In the genomic region with DNA sequence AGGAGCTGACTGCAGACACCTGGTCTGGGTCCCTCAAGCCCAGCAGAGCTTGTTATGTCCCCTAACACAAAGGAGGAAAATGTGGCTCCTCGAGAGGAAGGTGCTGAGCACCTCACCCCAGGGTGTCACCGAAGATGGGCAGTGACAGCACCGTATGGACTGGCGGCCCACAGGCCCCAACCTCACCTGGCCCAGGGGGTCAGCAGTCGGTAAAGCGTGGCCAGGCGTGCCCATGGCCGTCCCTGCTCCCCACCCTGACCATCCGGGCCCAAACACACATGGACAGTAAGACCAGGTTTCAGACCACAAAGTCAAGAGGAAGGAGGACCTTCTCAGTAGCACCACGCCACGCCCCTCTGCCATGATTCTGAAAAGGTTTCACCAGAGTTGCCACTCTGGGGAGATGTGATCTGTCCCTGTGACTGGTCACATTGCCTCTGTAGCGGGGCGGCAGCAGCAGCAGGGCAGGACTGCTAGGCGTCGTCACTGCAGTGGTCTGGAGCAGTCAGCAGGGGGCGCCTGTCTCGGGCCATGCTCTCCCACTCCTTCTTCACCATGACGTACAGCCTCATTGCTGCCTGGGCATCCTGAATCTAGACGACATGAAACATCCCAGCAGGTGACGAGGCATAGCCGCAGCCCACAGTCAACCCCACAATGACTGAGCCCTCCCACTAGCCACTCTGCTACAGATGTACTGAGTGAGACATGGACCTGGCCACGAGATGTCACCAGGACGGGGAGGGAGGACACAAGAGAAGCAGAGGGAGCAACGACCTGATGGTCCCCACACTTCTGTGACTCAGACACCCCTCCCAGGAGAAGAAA, we compare ENCODE assay signal across 9 cellular contexts. TPM values are rescaled to one million over a fixed set of nuclear protein-coding genes. Genes with fewer than 3 reads are reported as not detected.
DNase-seq lines count a peak whose midpoint lies in the region; FAIRE-seq and TF ChIP-seq lines count a peak whose summit lies in the region.
"Had no signal": no experiment of that assay in that cellular context is flagged by ENCODE, and none has a peak within 500 bp of the region (broad histone marks: within the 10 kb centered on the region; RNA-seq: fewer than 3 reads in every experiment).

No MANE protein-coding gene starts in this region.

- peak; percentile 36 for FAIRE-seq in keratinocyte (lab: Jason Lieb, UNC)

- no peak overlapping the region for H3K4me2 ChIP-seq in keratinocyte (ENCODE audit: control insufficient read depth, extremely low read depth, insufficient read depth, low read depth, low read length)

- H3K4me3 Mint-ChIP-seq in Caco-2 (ENCODE audit: unreplicated experiment): no peak overlapping the region
- H3K4me3 Mint-ChIP-seq in MCF 10A (ENCODE audit: unreplicated experiment): no peak overlapping the region

- H3K36me3 ChIP-seq in Caco-2 (ENCODE audit: control insufficient read depth, insufficient read depth, low read length) (peaks cover 2% of the 10 kb centered on the region; the same call in 1 of the 2 replicates), HEK293 (ENCODE audit: control insufficient read depth in 2 of 2, insufficient read depth in 1 of 2, low read length in 2 of 2) (peaks cover 5 to 89% of the 10 kb centered on the region in 2 experiments; a peak in 2 of 3 replicates), keratinocyte (ENCODE audit: control insufficient read depth in 2 of 2, extremely low read depth in 1 of 2, insufficient read depth in 2 of 2, low read length in 2 of 2) (peaks cover 31 to 34% of the 10 kb centered on the region in 2 experiments)

- intact Hi-C loops in Caco-2 (cut with micrococcal nuclease; ENCODE audit: unreplicated experiment): loop anchor here (1.0 kb wide), 1 partner anchor 80 kb away; no protein-coding TSS in a partner anchor
- intact Hi-C loops in MCF 10A (cut with micrococcal nuclease): loop anchor here (1.0 kb wide), 1 partner anchor 80 kb away; no protein-coding TSS in a partner anchor

- POLR2A ChIA-PET in Caco-2 (lab: Charles Lee) (no interaction called here), HEK293 (lab: Yijun Ruan, JAX) (no interaction called here), MCF 10A (lab: Yijun Ruan, JAX) (no interaction called here)

- no peak overlapping the region for H2AFZ ChIP-seq in keratinocyte (ENCODE audit: control insufficient read depth, low read length)

- dilution Hi-C loops in keratinocyte (cut with MboI; ENCODE audit: extremely low pct_ligation_motif_present, low sequenced_read_pairs): no loop called here

- H4K20me1 ChIP-seq in keratinocyte (ENCODE audit: control insufficient read depth, extremely low read depth, insufficient read depth, low read length): peaks cover 4% of the 10 kb centered on the region

- CTCF ChIA-PET in Caco-2 (lab: Charles Lee) (no interaction called here), HEK293 (lab: Yijun Ruan, JAX) (interaction anchor here (0.6 to 4.8 kb wide), 8 partner anchors 9 to 151 kb away, joined by 3 to 24 read pairs (median 8); no protein-coding TSS in a partner anchor), MCF 10A (lab: Yijun Ruan, JAX) (interaction anchor here (0.7 to 1.7 kb wide), 7 partner anchors 9 to 333 kb away, joined by 3 to 10 read pairs (median 4); partner anchors contain the start of gene REXO4)

- BruUV-seq in Caco-2 (replicated peaks; lab: Mats Ljungman, UMichigan) (no TSS peak), MCF 10A (replicated peaks; lab: Mats Ljungman, UMichigan) (no TSS peak)

- no peak overlapping the region for H3K9ac ChIP-seq in keratinocyte (ENCODE audit: control insufficient read depth, extremely low read depth, insufficient read depth, low read length)

- no peaks in the 10 kb centered on the region for H3K27me3 Mint-ChIP-seq in Caco-2 (ENCODE audit: insufficient read depth, unreplicated experiment)
- no peaks in the 10 kb centered on the region for H3K27me3 Mint-ChIP-seq in MCF 10A (ENCODE audit: insufficient read depth, unreplicated experiment)

- H3K9me3 Mint-ChIP-seq in Caco-2 (ENCODE audit: unreplicated experiment): no peaks in the 10 kb centered on the region
- no peaks in the 10 kb centered on the region for H3K9me3 Mint-ChIP-seq in MCF 10A (ENCODE audit: unreplicated experiment)

- H3K4me1 Mint-ChIP-seq in Caco-2 (ENCODE audit: low read depth, unreplicated experiment) (no peaks in the 10 kb centered on the region), MCF 10A (ENCODE audit: insufficient read depth, unreplicated experiment) (no peaks in the 10 kb centered on the region)

- peaks cover 71% of the 10 kb centered on the region for H3K36me3 Mint-ChIP-seq in Caco-2 (ENCODE audit: insufficient read depth, unreplicated experiment)
- H3K36me3 Mint-ChIP-seq in MCF 10A (ENCODE audit: insufficient read depth, unreplicated experiment): peaks cover 77% of the 10 kb centered on the region

- no peak overlapping the region for H3K27ac Mint-ChIP-seq in Caco-2 (ENCODE audit: unreplicated experiment)
- no peak overlapping the region for H3K27ac Mint-ChIP-seq in MCF 10A (ENCODE audit: low read depth, unreplicated experiment)

- H3K4me1 ChIP-seq in Caco-2: no peaks in the 10 kb centered on the region
- no peaks in the 10 kb centered on the region for H3K4me1 ChIP-seq in HEK293 (ENCODE audit: control insufficient read depth, insufficient read depth, low read length)
- no peaks in the 10 kb centered on the region for H3K4me1 ChIP-seq in keratinocyte (ENCODE audit: control insufficient read depth, extremely low read depth, insufficient read depth, low read length)

- H3K4me3 ChIP-seq in Caco-2 (ENCODE audit: low read depth, low read length): no peak overlapping the region
- no peak overlapping the region for H3K4me3 ChIP-seq in HEK293 (ENCODE audit: low read depth, low read length)
- no peak overlapping the region for H3K4me3 ChIP-seq in keratinocyte (ENCODE audit: control insufficient read depth in 2 of 3, extremely low read depth in 1 of 3, insufficient read depth in 2 of 3, low read depth in 1 of 3, low read length in 3 of 3)
- H3K4me3 ChIP-seq: SK-N-MC had no signal

- no peaks in the 10 kb centered on the region for H3K27me3 ChIP-seq in Caco-2 (replicated peaks; ENCODE audit: control insufficient read depth, insufficient read depth, low read length)
- no peaks in the 10 kb centered on the region for H3K27me3 ChIP-seq in keratinocyte (ENCODE audit: control insufficient read depth, extremely low read depth, insufficient read depth, low read length)

- no peak overlapping the region for H3K27ac ChIP-seq in HEK293 (ENCODE audit: extremely low read depth, low read depth, low read length)
- H3K27ac ChIP-seq in keratinocyte (ENCODE audit: control insufficient read depth, insufficient read depth, low read length): no peak overlapping the region
- H3K27ac ChIP-seq: SK-N-MC had no signal

- H3K79me2 ChIP-seq in keratinocyte (ENCODE audit: control insufficient read depth, insufficient read depth, low read length): no peaks in the 10 kb centered on the region

- TF ChIP-seq CTCF in Caco-2 (IDR thresholded peaks at IDR 0.05; ENCODE audit: insufficient read depth in 1 of 2, low read depth in 1 of 2, low read length in 1 of 2, severe bottlenecking in 1 of 2, unreplicated experiment in 1 of 2) (peak; percentile 89 to 92), HEK293 (tag by site-specific recombination; IDR thresholded peaks at IDR 0.05) (peak; percentile 92), MCF 10A (IDR thresholded peaks at IDR 0.05; ENCODE audit: unreplicated experiment) (peak; percentile 76), keratinocyte (optimal IDR thresholded peaks at IDR 0.05 in 1 of 3, IDR thresholded peaks at IDR 0.05 in 1 of 3, conservative IDR thresholded peaks at IDR 0.05 in 1 of 3; ENCODE audit: extremely low read depth in 1 of 3, insufficient read depth in 2 of 3, low read length in 3 of 3) (peak; percentile 92 to 100 (median 98))

- DNase-seq in Caco-2 (peak; percentile 76 to 81), NCI-H2196 (lab: John Stamatoyannopoulos, UW; ENCODE audit: unreplicated experiment) (peak; percentile 73), MCF 10A (ENCODE audit: unreplicated experiment) (peak; percentile 60), keratinocyte (ENCODE audit: low read depth, low spot score) (no peak), OCI-M2 (lab: John Stamatoyannopoulos, UW; ENCODE audit: unreplicated experiment) (no peak)
- peak; percentile 47 to 67 (median 56) for DNase-seq in activated CD4-positive, CD25-positive, alpha-beta regulatory T cell (lab: John Stamatoyannopoulos, UW)
- DNase-seq in stimulated activated CD4-positive, alpha-beta T cell treated with anti-CD3 and anti-CD28 coated beads, Interleukin-1b, Interleukin-23, amount 100 ng/mL, for 1 hour (ENCODE audit: low read depth in 2 of 2): peak; percentile 53 to 64

- no peaks in the 10 kb centered on the region for H3K9me3 ChIP-seq in Caco-2
- no peaks in the 10 kb centered on the region for H3K9me3 ChIP-seq in HEK293 (ENCODE audit: control insufficient read depth, insufficient read depth, low read depth, low read length)
- H3K9me3 ChIP-seq in keratinocyte (ENCODE audit: control insufficient read depth, low read depth, low read length): no peaks in the 10 kb centered on the region

- no peaks in the 10 kb centered on the region for H3K9me1 ChIP-seq in keratinocyte (ENCODE audit: control insufficient read depth, extremely low read depth, insufficient read depth, low read length)

RNA-seq across cellular contexts. Expression of gene REXO4, which starts 11.1 kb away (rescaled TPM):
- total RNA-seq in Caco-2 (2022): 43.6 and 44.1 TPM in 2 replicates
- total RNA-seq in MCF 10A (2022): 26.0 and 38.1 TPM in 2 replicates
- 18.8 to 23.9 TPM (median 21.5 TPM) in 3 replicates for polyA plus RNA-seq in keratinocyte
- 15.1 TPM for polyA plus RNA-seq in keratinocyte (2011; ENCODE audit: low read depth)
- 15.5 and 26.4 TPM in 2 replicates for polyA plus RNA-seq in keratinocyte (2011; cell fraction: cytosol; rRNA removed)
- 20.1 and 21.4 TPM in 2 replicates for polyA plus RNA-seq in keratinocyte (2011; cell fraction: nucleus; rRNA removed)
- polyA plus RNA-seq in keratinocyte (2012; ENCODE audit: low replicate concordance): 13.4 and 27.1 TPM in 2 replicates
- polyA minus RNA-seq in keratinocyte: 13.0 to 13.8 TPM (median 13.4 TPM) in 3 replicates
- 27.4 TPM for polyA minus RNA-seq in keratinocyte (2011; cell fraction: cytosol; rRNA and poly(A)+ RNA removed)
- 8.5 and 9.0 TPM in 2 replicates for polyA minus RNA-seq in keratinocyte (2011; cell fraction: nucleus; rRNA and poly(A)+ RNA removed)

RNA-seq across cellular contexts. Expression of gene ADAMTS13, which starts 15.5 kb away (rescaled TPM):
- total RNA-seq in Caco-2 (2022): 5.3 and 6.2 TPM in 2 replicates
- 4.1 and 6.1 TPM in 2 replicates for total RNA-seq in MCF 10A (2022)
- 1.1 to 2.9 TPM (median 1.2 TPM) in 3 replicates for polyA plus RNA-seq in keratinocyte
- 0.31 TPM for polyA plus RNA-seq in keratinocyte (2011; ENCODE audit: low read depth)
- polyA plus RNA-seq in keratinocyte (2011; cell fraction: cytosol; rRNA removed): 0.49 and 1.5 TPM in 2 replicates
- 7.1 and 9.5 TPM in 2 replicates for polyA plus RNA-seq in keratinocyte (2011; cell fraction: nucleus; rRNA removed)
- polyA plus RNA-seq in keratinocyte (2012; ENCODE audit: low replicate concordance): 1.2 and 2.0 TPM in 2 replicates
- polyA minus RNA-seq in keratinocyte: 0.66 to 1.8 TPM (median 0.82 TPM) in 3 replicates
- polyA minus RNA-seq in keratinocyte (2011; cell fraction: cytosol; rRNA and poly(A)+ RNA removed): 0.96 TPM
- polyA minus RNA-seq in keratinocyte (2011; cell fraction: nucleus; rRNA and poly(A)+ RNA removed): 1.8 and 2.7 TPM in 2 replicates

RNA-seq across cellular contexts. Expression of gene STKLD1, which starts 30.5 kb away (rescaled TPM):
- 3.4 and 4.1 TPM in 2 replicates for total RNA-seq in Caco-2 (2022)
- 1.3 TPM in 2 replicates for total RNA-seq in MCF 10A (2022)
- 0.39 to 0.77 TPM in 2 of 3 replicates, not detected in the other for polyA plus RNA-seq in keratinocyte
- polyA plus RNA-seq in keratinocyte (2011; ENCODE audit: low read depth): 0.09 TPM
- 0.18 and 0.35 TPM in 2 replicates for polyA plus RNA-seq in keratinocyte (2011; cell fraction: cytosol; rRNA removed)
- 1.2 and 2.5 TPM in 2 replicates for polyA plus RNA-seq in keratinocyte (2011; cell fraction: nucleus; rRNA removed)
- polyA plus RNA-seq in keratinocyte (2012; ENCODE audit: low replicate concordance): 0.39 and 0.86 TPM in 2 replicates
- polyA minus RNA-seq in keratinocyte: not detected in 3 replicates
- polyA minus RNA-seq in keratinocyte (2011; cell fraction: cytosol; rRNA and poly(A)+ RNA removed): not detected
- 0.85 TPM in 1 of 2 replicates, not detected in the other for polyA minus RNA-seq in keratinocyte (2011; cell fraction: nucleus; rRNA and poly(A)+ RNA removed)

RNA-seq across cellular contexts. Expression of gene SURF4, which starts 30.8 kb away (rescaled TPM):
- total RNA-seq in Caco-2 (2022) (239 and 253 TPM in 2 replicates), MCF 10A (2022) (198 and 226 TPM in 2 replicates)
- 120 to 232 TPM (median 153 TPM) in 3 replicates for polyA plus RNA-seq in keratinocyte
- polyA plus RNA-seq in keratinocyte (2011; ENCODE audit: low read depth): 60.5 TPM
- 123 and 124 TPM in 2 replicates for polyA plus RNA-seq in keratinocyte (2011; cell fraction: cytosol; rRNA removed)
- 238 and 252 TPM in 2 replicates for polyA plus RNA-seq in keratinocyte (2011; cell fraction: nucleus; rRNA removed)
- polyA plus RNA-seq in keratinocyte (2012; ENCODE audit: low replicate concordance): 98.3 and 183 TPM in 2 replicates
- polyA minus RNA-seq in keratinocyte: 166 to 368 TPM (median 173 TPM) in 3 replicates
- polyA minus RNA-seq in keratinocyte (2011; cell fraction: cytosol; rRNA and poly(A)+ RNA removed): 206 TPM
- 165 and 207 TPM in 2 replicates for polyA minus RNA-seq in keratinocyte (2011; cell fraction: nucleus; rRNA and poly(A)+ RNA removed)

RNA-seq across cellular contexts. Expression of gene SURF2, which starts 50.3 kb away (rescaled TPM):
- 32.3 and 34.4 TPM in 2 replicates for total RNA-seq in Caco-2 (2022)
- 28.2 and 39.5 TPM in 2 replicates for total RNA-seq in MCF 10A (2022)
- polyA plus RNA-seq in keratinocyte: 21.2 to 29.0 TPM (median 28.2 TPM) in 3 replicates
- polyA plus RNA-seq in keratinocyte (2011; ENCODE audit: low read depth): 26.6 TPM
- 21.7 and 46.2 TPM in 2 replicates for polyA plus RNA-seq in keratinocyte (2011; cell fraction: cytosol; rRNA removed)
- 10.8 and 13.1 TPM in 2 replicates for polyA plus RNA-seq in keratinocyte (2011; cell fraction: nucleus; rRNA removed)
- polyA plus RNA-seq in keratinocyte (2012; ENCODE audit: low replicate concordance): 38.6 and 45.6 TPM in 2 replicates
- 7.5 to 19.6 TPM (median 10.1 TPM) in 3 replicates for polyA minus RNA-seq in keratinocyte
- 34.5 TPM for polyA minus RNA-seq in keratinocyte (2011; cell fraction: cytosol; rRNA and poly(A)+ RNA removed)
- polyA minus RNA-seq in keratinocyte (2011; cell fraction: nucleus; rRNA and poly(A)+ RNA removed): 5.5 and 5.9 TPM in 2 replicates

Comparison
In these comparisons a context has a peak if more than half of its experiments do, and no peak if none do; other contexts are left out.
1. DNase-seq: peak in Caco-2 (2 of 2), NCI-H2196 (single experiment), activated CD4-positive, CD25-positive, alpha-beta regulatory T cell (4 of 4), MCF 10A (single experiment) and stimulated activated CD4-positive, alpha-beta T cell treated with anti-CD3 and anti-CD28 coated beads, Interleukin-1b, Interleukin-23, amount 100 ng/mL, for 1 hour (2 of 2); none in keratinocyte (single experiment) and OCI-M2 (single experiment).
2. Peak in every context shown above with its lines, with median percentiles within 50 percentile points of each other: CTCF ChIP-seq.